ENCODE assay signal across 12 cellular contexts in genomic region chr10:77602231-77602912, GRCh38. TPM values are rescaled to one million over a fixed set of nuclear protein-coding genes. Genes with fewer than 3 reads are reported as not detected.
DNase-seq lines count a peak whose midpoint lies in the region; ATAC-seq and TF ChIP-seq lines count a peak whose summit lies in the region.
"Had no signal": no experiment of that assay in that cellular context is flagged by ENCODE, and none has a peak within 500 bp of the region (broad histone marks: within the 10 kb centered on the region; RNA-seq: fewer than 3 reads in every experiment).

No MANE protein-coding gene starts in this region.

- H4K20me1 ChIP-seq in neural progenitor cell (ENCODE audit: low read depth): no peaks in the 10 kb centered on the region

- H3K4me1 ChIP-seq in neural progenitor cell: peaks cover 8% of the 10 kb centered on the region

- intact Hi-C loops in cardiac septum (cut with DNase I): no loop called here

- H3K9ac ChIP-seq in neural progenitor cell: no peak overlapping the region

- no peaks in the 10 kb centered on the region for H3K27me3 ChIP-seq in neural progenitor cell
- H3K27me3 ChIP-seq: BE2C, upper lobe of right lung had no signal

- H3K79me2 ChIP-seq in neural progenitor cell (ENCODE audit: low read depth): no peaks in the 10 kb centered on the region

- H3K4me2 ChIP-seq in neural progenitor cell: no peak overlapping the region

- peak overlapping the region; percentile 27 for H3K4me3 Mint-ChIP-seq in central memory CD8-positive, alpha-beta T cell
- H3K4me3 Mint-ChIP-seq in neural progenitor cell: no peak overlapping the region

- no peak overlapping the region for H3K27ac ChIP-seq in neural progenitor cell
- H3K27ac ChIP-seq: upper lobe of right lung had no signal

- no peak for TF ChIP-seq EP300 in Ishikawa (IDR thresholded peaks at IDR 0.05; ENCODE audit: borderline replicate concordance)

- no peaks in the 10 kb centered on the region for H3K36me3 Mint-ChIP-seq in central memory CD8-positive, alpha-beta T cell (ENCODE audit: insufficient read depth)
- no peaks in the 10 kb centered on the region for H3K36me3 Mint-ChIP-seq in neural progenitor cell

- peak; percentile 42 for DNase-seq in AG08396 (ENCODE audit: low spot score)
- DNase-seq in central memory CD8-positive, alpha-beta T cell (ENCODE audit: low spot score in 2 of 2): no peak
- no peak for DNase-seq in neural progenitor cell (ENCODE audit: low spot score)
- DNase-seq in cardiac septum (ENCODE audit: low spot score): no peak
- no peak for DNase-seq in activated CD4-positive, alpha-beta T cell treated with anti-CD3 and anti-CD28 coated beads, Interleukin-2, amount 50 U/mL, for 1 hour
- DNase-seq: BE2C, MM.1S, NCI-H446, upper lobe of right lung had no signal

- peaks cover 13% of the 10 kb centered on the region for H3K4me1 Mint-ChIP-seq in central memory CD8-positive, alpha-beta T cell
- peaks cover 20% of the 10 kb centered on the region for H3K4me1 Mint-ChIP-seq in neural progenitor cell

- H3K9me3 ChIP-seq in neural progenitor cell (ENCODE audit: low read depth): no peaks in the 10 kb centered on the region
- H3K9me3 ChIP-seq: BE2C, upper lobe of right lung had no signal

- H3K9me3 Mint-ChIP-seq in central memory CD8-positive, alpha-beta T cell: no peaks in the 10 kb centered on the region
- H3K9me3 Mint-ChIP-seq in neural progenitor cell: no peaks in the 10 kb centered on the region

- TF ChIP-seq RAD21 in Ishikawa (IDR thresholded peaks at IDR 0.05; ENCODE audit: low read depth): no peak

- no peaks in the 10 kb centered on the region for H3F3A ChIP-seq in neural progenitor cell (ENCODE audit: low read depth)

- H3K4me3 ChIP-seq in neural progenitor cell: no peak overlapping the region
- H3K4me3 ChIP-seq: upper lobe of right lung had no signal

- H3K36me3 ChIP-seq in neural progenitor cell: no peaks in the 10 kb centered on the region
- H3K36me3 ChIP-seq: BE2C, upper lobe of right lung had no signal

- no peak overlapping the region for H2AFZ ChIP-seq in neural progenitor cell (replicated peaks)

- ATAC-seq in central memory CD8-positive, alpha-beta T cell (replicated peaks; ENCODE audit: extremely low read depth, poor library complexity, severe bottlenecking): no peak
- ATAC-seq in GM21381 (IDR thresholded peaks at IDR 0.05; ENCODE audit: unreplicated experiment) (no peak), HG02973 (IDR thresholded peaks at IDR 0.05; ENCODE audit: unreplicated experiment) (no peak)

- H3K27me3 Mint-ChIP-seq in central memory CD8-positive, alpha-beta T cell: peaks cover 15% of the 10 kb centered on the region
- no peaks in the 10 kb centered on the region for H3K27me3 Mint-ChIP-seq in neural progenitor cell (ENCODE audit: insufficient read depth, low read depth)

- peak; percentile 26 for TF ChIP-seq CTCF in neural progenitor cell (IDR thresholded peaks at IDR 0.05)

- peak overlapping the region; percentile 32 for H3K27ac Mint-ChIP-seq in central memory CD8-positive, alpha-beta T cell (ENCODE audit: low read depth)
- H3K27ac Mint-ChIP-seq in neural progenitor cell: peak overlapping the region; percentile 70

TF ChIP-seq in Ishikawa, 13 proteins besides CTCF, POLR2A, EP300 and RAD21:
- TF ChIP-seq CEBPB (IDR thresholded peaks at IDR 0.05) (0 out of 2 replicates have a peak, but pooled peaks have one; percentile 5), REST (IDR thresholded peaks at IDR 0.05; ENCODE audit: low read depth) (no peak), NFIC (IDR thresholded peaks at IDR 0.05) (no peak), TEAD4 (IDR thresholded peaks at IDR 0.05) (no peak), EGR1 (IDR thresholded peaks at IDR 0.05) (no peak)

RNA-seq across cellular contexts. Expression of gene KCNMA1, which starts 35.2 kb away (rescaled TPM):
- total RNA-seq in neural progenitor cell (ENCODE audit: low replicate concordance) (2.4 and 3.7 TPM in 2 replicates), cardiac septum (2.0 TPM)
